ENCODE assay signal across 8 cellular contexts in genomic region chr2:182866461-182867369, GRCh38. TPM values are rescaled to one million over a fixed set of nuclear protein-coding genes. Genes with fewer than 3 reads are reported as not detected.
DNase-seq lines count a peak whose midpoint lies in the region; ATAC-seq, FAIRE-seq and TF ChIP-seq lines count a peak whose summit lies in the region.

Gene FRZB, minus strand, starts transcription at chr2:182866637. Its CDS starts 85 bp downstream, at chr2:182866552.

- H4K91ac ChIP-seq in mesenchymal stem cell (ENCODE audit: low read length): peak within 1 kb of the TSS; percentile 88

- dilution Hi-C loops in endothelial cell of umbilical vein (cut with MboI; ENCODE audit: extremely low pct_ligation_motif_present, low sequenced_read_pairs): no loop called here

- H4K8ac ChIP-seq in mesenchymal stem cell (ENCODE audit: low read length): peak within 1 kb of the TSS; percentile 92

- H3K9me3 Mint-ChIP-seq in T-cell (no peaks in the 10 kb centered on the region), Caco-2 (ENCODE audit: unreplicated experiment) (no peaks in the 10 kb centered on the region)

- POLR2A ChIA-PET in T-cell (lab: Charles Lee): no interaction called here
- POLR2A ChIA-PET in endothelial cell of umbilical vein (lab: Charles Lee): no interaction called here
- POLR2A ChIA-PET in Caco-2 (lab: Charles Lee): no interaction called here

- no peak for TF ChIP-seq CTCF in endothelial cell of umbilical vein (IDR thresholded peaks at IDR 0.05; ENCODE audit: extremely low read depth in 1 of 2, insufficient read depth in 1 of 2, low read depth in 1 of 2, low read length in 2 of 2)
- no peak for TF ChIP-seq CTCF in tibial artery (IDR thresholded peaks at IDR 0.05)
- TF ChIP-seq CTCF in Caco-2 (IDR thresholded peaks at IDR 0.05; ENCODE audit: insufficient read depth in 1 of 2, low read depth in 1 of 2, low read length in 1 of 2, severe bottlenecking in 1 of 2, unreplicated experiment in 1 of 2): no peak

- H3K27me3 Mint-ChIP-seq in T-cell (peaks cover 62 to 64% of the 10 kb centered on the region in 2 donors), Caco-2 (ENCODE audit: insufficient read depth, unreplicated experiment) (no peaks in the 10 kb centered on the region)

- peak in 1 of 4 experiments; percentile 12 for ATAC-seq in T-cell (replicated peaks in 1 of 4)

- 2% methylated on average over 49 of the region's 55 CpGs for WGBS in mesenchymal stem cell

- no peak within 1 kb of the TSS for H3K27ac ChIP-seq in endothelial cell of umbilical vein (ENCODE audit: insufficient read depth, low read depth, low read length)
- H3K27ac ChIP-seq in mesenchymal stem cell (ENCODE audit: low read length, poor library complexity, severe bottlenecking): no peak within 1 kb of the TSS
- H3K27ac ChIP-seq in tibial artery: peak within 1 kb of the TSS; percentile 84 to 85

- H3K9ac ChIP-seq in endothelial cell of umbilical vein (replicated peaks; ENCODE audit: extremely low read depth, insufficient read depth, low read length): peak within 1 kb of the TSS; percentile 8
- H3K9ac ChIP-seq in mesenchymal stem cell (ENCODE audit: low read length): peak within 1 kb of the TSS; percentile 79

- H2AK5ac ChIP-seq in mesenchymal stem cell (ENCODE audit: low read length, severe bottlenecking): no peak within 1 kb of the TSS

- CTCF ChIA-PET in T-cell (lab: Charles Lee) (no interaction called here), endothelial cell of umbilical vein (lab: Charles Lee) (interaction anchor here (0.8 to 2.1 kb wide), 9 partner anchors 9 to 104 kb away, joined by 3 to 7 read pairs (median 3); no protein-coding TSS in a partner anchor), Caco-2 (lab: Charles Lee) (no interaction called here)

- H3K36me3 ChIP-seq in endothelial cell of umbilical vein (ENCODE audit: control insufficient read depth in 2 of 2, extremely low read depth in 1 of 2, insufficient read depth in 2 of 2, low read length in 2 of 2) (no peaks in the 10 kb centered on the region), mesenchymal stem cell (ENCODE audit: control insufficient read depth in 1 of 2, insufficient read depth in 2 of 2, low read depth in 1 of 2, low read length in 2 of 2) (no peaks in the 10 kb centered on the region), tibial artery (no peaks in the 10 kb centered on the region), Caco-2 (ENCODE audit: control insufficient read depth, insufficient read depth, low read length) (no peaks in the 10 kb centered on the region)

- no peaks in the 10 kb centered on the region for H3K79me2 ChIP-seq in endothelial cell of umbilical vein (ENCODE audit: control insufficient read depth, insufficient read depth, low read length)

- no peak for TF ChIP-seq POLR2A in endothelial cell of umbilical vein (IDR thresholded peaks at IDR 0.05; ENCODE audit: low read depth, low read length)

- peak within 1 kb of the TSS; percentile 73 for H3K4ac ChIP-seq in mesenchymal stem cell (ENCODE audit: low read depth in 1 of 2, low read length in 2 of 2)

- H3K27me3 ChIP-seq in endothelial cell of umbilical vein (ENCODE audit: control insufficient read depth in 2 of 2, insufficient read depth in 2 of 2, low read length in 2 of 2): peaks cover 8 to 13% of the 10 kb centered on the region in 2 experiments
- H3K27me3 ChIP-seq in mesenchymal stem cell (ENCODE audit: control insufficient read depth in 1 of 2, insufficient read depth in 1 of 2, low read length in 2 of 2): peaks cover 0 to 11% of the 10 kb centered on the region in 2 experiments
- H3K27me3 ChIP-seq in tibial artery: no peaks in the 10 kb centered on the region
- no peaks in the 10 kb centered on the region for H3K27me3 ChIP-seq in Caco-2 (replicated peaks; ENCODE audit: control insufficient read depth, insufficient read depth, low read length)

- peak within 1 kb of the TSS; percentile 97 for H2BK120ac ChIP-seq in mesenchymal stem cell (ENCODE audit: low read depth, low read length)

- intact Hi-C loops in endothelial cell of umbilical vein (cut with micrococcal nuclease): loop anchor here (5.0 kb wide), 2 partner anchors 74 to 99 kb away; no protein-coding TSS in a partner anchor
- intact Hi-C loops in tibial artery (cut with DNase I; ENCODE audit: low total_unique reads): no loop called here
- intact Hi-C loops in Caco-2 (cut with micrococcal nuclease; ENCODE audit: unreplicated experiment): no loop called here

- peak within 1 kb of the TSS; percentile 88 to 94 for H3K18ac ChIP-seq in mesenchymal stem cell (ENCODE audit: low read depth in 1 of 2, low read length in 2 of 2)

- peak within 1 kb of the TSS; percentile 90 for H2AFZ ChIP-seq in endothelial cell of umbilical vein (ENCODE audit: low read depth, low read length)
- H2AFZ ChIP-seq in mesenchymal stem cell (ENCODE audit: low read depth, low read length): peak within 1 kb of the TSS; percentile 83

- H3K79me1 ChIP-seq in mesenchymal stem cell (replicated peaks; ENCODE audit: low read length, poor library complexity, severe bottlenecking): no peaks in the 10 kb centered on the region

- H3K4me1 Mint-ChIP-seq in T-cell (peaks cover 25 to 29% (median 28%) of the 10 kb centered on the region in 3 donors), Caco-2 (ENCODE audit: low read depth, unreplicated experiment) (peaks cover 6% of the 10 kb centered on the region)

- no peaks in the 10 kb centered on the region for H3K9me3 ChIP-seq in endothelial cell of umbilical vein (replicated peaks; ENCODE audit: control insufficient read depth, insufficient read depth, low read length)
- H3K9me3 ChIP-seq in mesenchymal stem cell (ENCODE audit: control insufficient read depth, low read length): no peaks in the 10 kb centered on the region
- no peaks in the 10 kb centered on the region for H3K9me3 ChIP-seq in tibial artery
- H3K9me3 ChIP-seq in Caco-2: no peaks in the 10 kb centered on the region

- H3K23ac ChIP-seq in mesenchymal stem cell (ENCODE audit: low read length in 2 of 2): peak within 1 kb of the TSS in 1 of 2 experiments; percentile 99

- peak within 1 kb of the TSS; percentile 91 for H2BK15ac ChIP-seq in mesenchymal stem cell (ENCODE audit: low read depth, poor library complexity, severe bottlenecking)

- H3K27ac Mint-ChIP-seq in T-cell (peak within 1 kb of the TSS in 1 of 2 donors; percentile 51), Caco-2 (ENCODE audit: unreplicated experiment) (no peak within 1 kb of the TSS)

- H3K14ac ChIP-seq in mesenchymal stem cell (ENCODE audit: low read length in 2 of 2): peak within 1 kb of the TSS in 1 of 2 experiments; percentile 94

- peak within 1 kb of the TSS; percentile 31 to 70 (median 54) for H3K4me3 ChIP-seq in endothelial cell of umbilical vein (replicated peaks in 1 of 3; ENCODE audit: insufficient read depth in 1 of 3, low read depth in 1 of 3, low read length in 3 of 3)
- H3K4me3 ChIP-seq in mesenchymal stem cell (ENCODE audit: insufficient read depth in 1 of 2, low read depth in 1 of 2, low read length in 2 of 2): peak within 1 kb of the TSS; percentile 57 to 88
- peak within 1 kb of the TSS; percentile 60 to 63 for H3K4me3 ChIP-seq in tibial artery
- H3K4me3 ChIP-seq in Caco-2 (ENCODE audit: low read depth, low read length): no peak within 1 kb of the TSS

- peak within 1 kb of the TSS; percentile 54 to 84 (median 65) for H3K4me3 Mint-ChIP-seq in T-cell
- no peak within 1 kb of the TSS for H3K4me3 Mint-ChIP-seq in Caco-2 (ENCODE audit: unreplicated experiment)

- no peaks in the 10 kb centered on the region for H4K20me1 ChIP-seq in endothelial cell of umbilical vein (replicated peaks; ENCODE audit: control insufficient read depth, extremely low read depth, insufficient read depth, low read length)

- H3K9me1 ChIP-seq in endothelial cell of umbilical vein (replicated peaks; ENCODE audit: control insufficient read depth, extremely low read depth, insufficient read depth, low read length): no peaks in the 10 kb centered on the region

- H3K4me2 ChIP-seq in endothelial cell of umbilical vein (ENCODE audit: insufficient read depth, low read length) (peak within 1 kb of the TSS; percentile 95), mesenchymal stem cell (ENCODE audit: low read length, poor library complexity, severe bottlenecking) (peak within 1 kb of the TSS; percentile 99)

- H2BK12ac ChIP-seq in mesenchymal stem cell (ENCODE audit: low read length in 2 of 2): peak within 1 kb of the TSS; percentile 18 to 90

- H3K4me1 ChIP-seq in endothelial cell of umbilical vein (ENCODE audit: control insufficient read depth, extremely low read depth, insufficient read depth, low read length) (peaks cover 11% of the 10 kb centered on the region), mesenchymal stem cell (ENCODE audit: control insufficient read depth, insufficient read depth, low read depth, low read length) (peaks cover 13% of the 10 kb centered on the region), tibial artery (peaks cover 0 to 41% (median 22%) of the 10 kb centered on the region in 4 donors), Caco-2 (peaks cover 2% of the 10 kb centered on the region; the same call in 1 of the 2 replicates)

- peak; percentile 14 for DNase-seq in activated T-cell treated with anti-CD3 and anti-CD28 coated beads, Interleukin-2, amount 50 U/mL, for 1 hour
- DNase-seq in activated T-cell treated with anti-CD3 and anti-CD28 coated beads for 4 hours: no peak
- DNase-seq in T-cell: no peak
- peak; percentile 69 for DNase-seq in endothelial cell of umbilical vein (ENCODE audit: low read depth, low spot score)
- DNase-seq in mesenchymal stem cell: peak; percentile 90
- peak; percentile 81 to 90 for DNase-seq in tibial artery
- DNase-seq in Caco-2: no peak
- DNase-seq in GDM1 (lab: John Stamatoyannopoulos, UW): no peak

- no peak within 1 kb of the TSS for H2BK5ac ChIP-seq in mesenchymal stem cell (ENCODE audit: low read depth, low read length, poor library complexity, severe bottlenecking)

- BruUV-seq in endothelial cell of umbilical vein (replicated peaks; lab: Mats Ljungman, UMichigan) (no TSS peak), Caco-2 (replicated peaks; lab: Mats Ljungman, UMichigan) (no TSS peak)

- peak; percentile 69 for FAIRE-seq in endothelial cell of umbilical vein (lab: Jason Lieb, UNC)

- H3K36me3 Mint-ChIP-seq in T-cell (no peaks in the 10 kb centered on the region), Caco-2 (ENCODE audit: insufficient read depth, unreplicated experiment) (no peaks in the 10 kb centered on the region)

RNA-seq across cellular contexts. Expression of gene FRZB, which starts in this region (rescaled TPM):
- total RNA-seq in T-cell: under 1 TPM in 3 of 5 donors, not detected in 2; 0.06 to 0.15 (median 0.07) TPM
- 0.09 TPM in 1 of 2 replicates, not detected in the other for total RNA-seq in endothelial cell of umbilical vein
- 0.03 and 0.04 TPM in 2 replicates for polyA plus RNA-seq in endothelial cell of umbilical vein
- 0.03 and 0.08 TPM in 2 replicates for polyA plus RNA-seq in endothelial cell of umbilical vein (2011; cell fraction: cytosol; rRNA removed)
- polyA plus RNA-seq in endothelial cell of umbilical vein (2011; cell fraction: nucleus; rRNA removed): 0.08 and 0.11 TPM in 2 replicates
- polyA plus RNA-seq in endothelial cell of umbilical vein (2012): not detected in 2 replicates
- polyA minus RNA-seq in endothelial cell of umbilical vein: not detected in 2 replicates
- not detected for polyA minus RNA-seq in endothelial cell of umbilical vein (2011; cell fraction: cytosol; rRNA and poly(A)+ RNA removed)
- 0.14 TPM in 1 of 2 replicates, not detected in the other for polyA minus RNA-seq in endothelial cell of umbilical vein (2011; cell fraction: nucleus; rRNA and poly(A)+ RNA removed)
- 54.6 TPM for polyA plus RNA-seq in mesenchymal stem cell (2013, experiment 1 of 2)
- 55.5 TPM for polyA plus RNA-seq in mesenchymal stem cell (2013, experiment 2 of 2)
- total RNA-seq in Caco-2 (2022): 0.16 TPM in 1 of 2 replicates, not detected in the other

Comparison
In these comparisons a context has a peak if more than half of its experiments do, and no peak if none do; other contexts are left out.
1. DNase-seq: peak in activated T-cell treated with anti-CD3 and anti-CD28 coated beads, Interleukin-2, amount 50 U/mL, for 1 hour (single experiment), mesenchymal stem cell (single experiment) and tibial artery (2 of 2); none in activated T-cell treated with anti-CD3 and anti-CD28 coated beads for 4 hours (single experiment), T-cell (0 of 34), Caco-2 (0 of 2) and GDM1 (single experiment).
2. Peak in DNase-seq, H3K4me3 ChIP-seq, H3K9ac ChIP-seq and H3K4me2 ChIP-seq in endothelial cell of umbilical vein; RNA of the gene not detected or under 1 TPM.
3. H3K27ac ChIP-seq: peak in tibial artery (2 of 2); none in endothelial cell of umbilical vein (single experiment) and mesenchymal stem cell (single experiment).